ENCODE assay signal across 1 cellular context in genomic region chr17:82022981-82023446, GRCh38.
TF ChIP-seq lines count a peak whose summit lies in the region.

LRRC45 (plus strand) TSS chr17:82023305; CDS start chr17:82023644, 339 bp downstream.

TF ChIP-seq in HEK293, 187 proteins besides CTCF, POLR2A, EP300 and RAD21 (continued from another document):
- TF ChIP-seq ZNF518A (tag by site-specific recombination; conservative IDR thresholded peaks at IDR 0.05; ENCODE audit: low read depth) (no peak), GLIS1 (tag by site-specific recombination; IDR thresholded peaks at IDR 0.05) (peak; percentile 47; the same call in 1 of the 2 replicates), ZBTB26 (tag by site-specific recombination; optimal IDR thresholded peaks at IDR 0.05) (peak; percentile 83), ZNF654 (tag by site-specific recombination; IDR thresholded peaks at IDR 0.05; ENCODE audit: low read depth) (no peak), ZBTB6 (tag by site-specific recombination; IDR thresholded peaks at IDR 0.05) (no peak), ZNF76 (tag by site-specific recombination; IDR thresholded peaks at IDR 0.05; ENCODE audit: borderline replicate concordance, low read depth) (peak; percentile 93), ZNF623 (tag by site-specific recombination; IDR thresholded peaks at IDR 0.05) (no peak), SP3 (tag by site-specific recombination; IDR thresholded peaks at IDR 0.05) (peak; percentile 99), ZNF670 (tag by site-specific recombination; IDR thresholded peaks at IDR 0.05; ENCODE audit: low read depth) (no peak), ZNF626 (tag by site-specific recombination; IDR thresholded peaks at IDR 0.05) (no peak), SP2 (tag by site-specific recombination; IDR thresholded peaks at IDR 0.05) (peak; percentile 100)
